11 cellular contexts compared by ENCODE assay signal in the genomic region with DNA sequence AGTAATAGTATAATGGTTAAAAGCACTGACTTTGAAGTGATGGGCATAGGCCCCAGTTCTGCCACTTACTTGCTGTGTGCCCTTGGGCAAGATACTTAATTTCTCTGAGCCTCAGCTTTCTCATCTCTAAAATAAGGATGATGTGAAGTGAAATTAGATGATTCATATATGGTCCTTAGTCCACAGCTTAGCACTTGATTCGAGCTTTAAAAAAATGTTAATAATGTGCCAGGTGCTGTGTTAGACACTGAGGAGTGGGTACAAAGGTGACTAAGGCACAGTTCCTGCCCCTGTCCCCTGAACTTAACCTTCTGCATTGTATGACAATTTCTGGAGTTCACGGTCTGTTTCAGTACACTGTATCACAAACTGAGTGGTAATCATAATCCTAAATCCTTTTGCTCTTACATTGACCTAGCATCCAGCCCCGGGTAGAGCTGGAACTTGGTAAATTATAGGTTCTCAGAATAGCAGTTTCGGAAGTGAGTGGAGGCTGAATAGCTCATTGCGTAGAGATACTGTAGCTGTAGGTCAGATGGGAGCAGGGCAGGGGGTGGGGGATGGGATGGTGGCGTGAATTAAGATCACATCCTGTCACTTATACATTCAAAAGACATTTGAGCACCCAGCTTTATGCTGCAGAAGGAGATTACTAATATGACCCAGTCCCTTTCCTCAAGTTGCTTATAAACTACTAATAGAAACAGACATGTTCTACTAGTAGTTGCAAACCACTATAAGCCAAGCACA. TPM values are rescaled to one million over a fixed set of nuclear protein-coding genes. Genes with fewer than 3 reads are reported as not detected.
DNase-seq lines count a peak whose midpoint lies in the region; ATAC-seq lines count a peak whose summit lies in the region.
"Had no signal": no experiment of that assay in that cellular context is flagged by ENCODE, and none has a peak within 500 bp of the region (broad histone marks: within the 10 kb centered on the region; RNA-seq: fewer than 3 reads in every experiment).

No MANE protein-coding gene starts in this region.

- H3K9me3 Mint-ChIP-seq in activated naive CD4-positive, alpha-beta T cell treated with anti-CD3 and anti-CD28 coated beads, Interleukin-2, amount 50 U/mL, for 72 hours = peaks cover 9 to 10% of the 10 kb centered on the region in 2 donors

- no peak for DNase-seq in activated naive CD4-positive, alpha-beta T cell treated with anti-CD3 and anti-CD28 coated beads, Interleukin-2, amount 50 U/mL, for 72 hours (ENCODE audit: low spot score in 2 of 2)
- DNase-seq in NOMO-1 treated with DMSO at 0.1 percent for 48 hours (lab: John Stamatoyannopoulos, UW; ENCODE audit: unreplicated experiment) (no peak), NCI-H2171 (lab: John Stamatoyannopoulos, UW) (no peak), medulla oblongata (ENCODE audit: extremely low spot score) (no peak)
- DNase-seq in activated effector memory CD4-positive, alpha-beta T cell treated with Interleukin-2 at 50 U/mL for 16 hours = no peak
- DNase-seq: Peyer's patch, sigmoid colon, transverse colon had no signal

- peaks cover 48 to 64% of the 10 kb centered on the region in 2 donors for H3K36me3 Mint-ChIP-seq in activated naive CD4-positive, alpha-beta T cell treated with anti-CD3 and anti-CD28 coated beads, Interleukin-2, amount 50 U/mL, for 72 hours

- peaks cover 23 to 38% (median 28%) of the 10 kb centered on the region in 11 experiments for H3K9me3 ChIP-seq in BLaER1 treated with 17β-estradiol and CSF1 and Interleukin-3, amounts not matched to agents 10 nM and 100 nM (replicated peaks in 1 of 11)
- H3K9me3 ChIP-seq in HUES6 (ENCODE audit: control insufficient read depth, insufficient read depth, low read depth, low read length) = no peaks in the 10 kb centered on the region
- H3K9me3 ChIP-seq in muscle layer of duodenum (ENCODE audit: control insufficient read depth in 1 of 2, low read length in 2 of 2) = peaks cover 0 to 5% of the 10 kb centered on the region in 2 donors
- H3K9me3 ChIP-seq: Peyer's patch, sigmoid colon, transverse colon had no signal

- peak overlapping the region; percentile 86 to 93 (median 90) for H3K4me2 ChIP-seq in BLaER1 treated with 17β-estradiol and CSF1 and Interleukin-3, amounts not matched to agents 10 nM and 100 nM

- H3K4me3 ChIP-seq in BLaER1 treated with 17β-estradiol and CSF1 and Interleukin-3, amounts not matched to agents 10 nM and 100 nM = peak overlapping the region; percentile 77 to 97 (median 87); a peak in 19 of 20 replicates
- peak overlapping the region; percentile 73 for H3K4me3 ChIP-seq in HUES6 (ENCODE audit: low read depth, low read length)
- H3K4me3 ChIP-seq in muscle layer of duodenum (ENCODE audit: low read depth in 1 of 2, low read length in 2 of 2) = peak overlapping the region; percentile 87 to 91

- H3K9ac ChIP-seq in BLaER1 treated with 17β-estradiol and CSF1 and Interleukin-3, amounts not matched to agents 10 nM and 100 nM = peak overlapping the region in 8 of 11 experiments; percentile 83 to 93 (median 90); a peak in 15 of 22 replicates
- H3K9ac ChIP-seq in HUES6 (ENCODE audit: low read length) = no peak overlapping the region

- ATAC-seq in activated naive CD4-positive, alpha-beta T cell treated with anti-CD3 and anti-CD28 coated beads, Interleukin-2, amount 50 U/mL, for 72 hours = peak; percentile 39 to 72

- H3K27ac Mint-ChIP-seq in activated naive CD4-positive, alpha-beta T cell treated with anti-CD3 and anti-CD28 coated beads, Interleukin-2, amount 50 U/mL, for 72 hours = peak overlapping the region; percentile 45 to 90

- H3K27ac ChIP-seq in BLaER1 treated with 17β-estradiol and CSF1 and Interleukin-3, amounts not matched to agents 10 nM and 100 nM = no peak overlapping the region; a peak in 1 of 22 replicates
- no peak overlapping the region for H3K27ac ChIP-seq in HUES6 (ENCODE audit: low read depth, low read length)
- no peak overlapping the region for H3K27ac ChIP-seq in muscle layer of duodenum (ENCODE audit: low read length)

- peaks cover 0 to 1% (median 0%) of the 10 kb centered on the region in 11 experiments; a peak in 1 of 22 replicates for H4K20me1 ChIP-seq in BLaER1 treated with 17β-estradiol and CSF1 and Interleukin-3, amounts not matched to agents 10 nM and 100 nM

- H3K4me1 ChIP-seq in BLaER1 treated with 17β-estradiol and CSF1 and Interleukin-3, amounts not matched to agents 10 nM and 100 nM = peaks cover 14 to 28% (median 17%) of the 10 kb centered on the region in 10 experiments
- peaks cover 21% of the 10 kb centered on the region for H3K4me1 ChIP-seq in HUES6 (ENCODE audit: control insufficient read depth, insufficient read depth, low read length)
- H3K4me1 ChIP-seq in muscle layer of duodenum (ENCODE audit: control insufficient read depth in 1 of 2, insufficient read depth in 2 of 2, low read length in 2 of 2) = peaks cover 5 to 9% of the 10 kb centered on the region in 2 donors

- H3K36me3 ChIP-seq in BLaER1 treated with 17β-estradiol and CSF1 and Interleukin-3, amounts not matched to agents 10 nM and 100 nM = peaks cover 37 to 52% (median 42%) of the 10 kb centered on the region in 11 experiments
- peaks cover 41% of the 10 kb centered on the region for H3K36me3 ChIP-seq in HUES6 (ENCODE audit: control insufficient read depth, insufficient read depth, low read length)
- peaks cover 4 to 32% of the 10 kb centered on the region in 2 donors for H3K36me3 ChIP-seq in muscle layer of duodenum (ENCODE audit: control insufficient read depth in 1 of 2, insufficient read depth in 2 of 2, low read length in 2 of 2)

- H3K27me3 ChIP-seq in BLaER1 treated with 17β-estradiol and CSF1 and Interleukin-3, amounts not matched to agents 10 nM and 100 nM = no peaks in the 10 kb centered on the region
- H3K27me3 ChIP-seq in HUES6 (ENCODE audit: control insufficient read depth, insufficient read depth, low read length) (no peaks in the 10 kb centered on the region), muscle layer of duodenum (ENCODE audit: low read depth, low read length) (no peaks in the 10 kb centered on the region)
- H3K27me3 ChIP-seq: Peyer's patch, sigmoid colon, transverse colon had no signal

RNA-seq across cellular contexts. Expression of a gene that starts 1.5 kb away (rescaled TPM):
- total RNA-seq in activated naive CD4-positive, alpha-beta T cell treated with anti-CD3 and anti-CD28 coated beads, Interleukin-2, amount 50 U/mL, for 72 hours = 1 to 10 TPM; 6.3 to 9.8 TPM

RNA-seq across cellular contexts. Expression of a gene that starts 30.7 kb away (rescaled TPM):
- total RNA-seq in activated naive CD4-positive, alpha-beta T cell treated with anti-CD3 and anti-CD28 coated beads, Interleukin-2, amount 50 U/mL, for 72 hours = 10 to 100 TPM; 15.8 to 30.6 TPM

RNA-seq across cellular contexts. Expression of a gene that starts 31.0 kb away (rescaled TPM):
- total RNA-seq in activated naive CD4-positive, alpha-beta T cell treated with anti-CD3 and anti-CD28 coated beads, Interleukin-2, amount 50 U/mL, for 72 hours = 1 to 10 TPM; 4.3 to 5.0 TPM
